In genomic region chr1:36400514-36400824, GRCh38 we compare ENCODE assay signal across 11 cellular contexts. TPM values are rescaled to one million over a fixed set of nuclear protein-coding genes. Genes with fewer than 3 reads are reported as not detected.
A peak's percentile ranks its signal among the peaks of the same experiment; 100 is the strongest.
DNase-seq lines count a peak whose midpoint lies in the region; ATAC-seq, FAIRE-seq and TF ChIP-seq lines count a peak whose summit lies in the region.
"Had no signal": no experiment of that assay in that cellular context is flagged by ENCODE, and none has a peak within 500 bp of the region (broad histone marks: within the 10 kb centered on the region; RNA-seq: fewer than 3 reads in every experiment).

No MANE protein-coding gene starts in this region.

- CTCF ChIA-PET in HepG2 (lab: Yijun Ruan, JAX; ENCODE audit: low intra/inter-chr PET ratio, low total read pairs): no interaction called here

- H3K36me3 ChIP-seq in HepG2 (replicated peaks in 1 of 2; ENCODE audit: control insufficient read depth in 1 of 2, insufficient read depth in 2 of 2, low read length in 2 of 2) (no peaks in the 10 kb centered on the region), right lobe of liver (no peaks in the 10 kb centered on the region)
- H3K36me3 ChIP-seq: uterus had no signal

- in situ Hi-C loops in HepG2 (cut with HindIII; ENCODE audit: extremely low pct_ligation_motif_present, low pct_unique_long_range_greater_than_20kb): no loop called here

- BruUV-seq in HepG2 (replicated peaks; lab: Mats Ljungman, UMichigan): no TSS peak

- 0% methylated on average over 2 of the region's 10 CpGs for WGBS in HepG2 (ENCODE audit: low lambda C conversion rate)
- WGBS in right lobe of liver (ENCODE audit: insufficient coverage, low coverage, low lambda C conversion rate, missing lambda C conversion rate): no CpG with 5 or more reads among the region's 10 CpGs

- POLR2A ChIA-PET in HepG2 (lab: Yijun Ruan, JAX): interaction anchor here (0.7 to 8.5 kb wide), 34 partner anchors 9 to 1408 kb away, joined by 3 to 391 read pairs (median 5); partner anchors contain the start of genes AGO3, CSF3R, EVA1B and MRPS15

- H3K9me3 Mint-ChIP-seq in central memory CD8-positive, alpha-beta T cell: no peaks in the 10 kb centered on the region
- no peaks in the 10 kb centered on the region for H3K9me3 Mint-ChIP-seq in natural killer cell

- peak overlapping the region; percentile 91 for H3K4me2 ChIP-seq in HepG2 (ENCODE audit: low read depth, low read length)

- peaks cover 11% of the 10 kb centered on the region for H3K36me3 Mint-ChIP-seq in central memory CD8-positive, alpha-beta T cell (ENCODE audit: insufficient read depth)
- H3K36me3 Mint-ChIP-seq in natural killer cell: no peaks in the 10 kb centered on the region
- H3K36me3 Mint-ChIP-seq: naive B cell had no signal

- TF ChIP-seq EP300 in HepG2 (IDR thresholded peaks at IDR 0.05; ENCODE audit: low read depth in 2 of 2, low read length in 2 of 2): no peak
- no peak for TF ChIP-seq EP300 in HepG2 (CRISPR knock-in tag; IDR thresholded peaks at IDR 0.05; ENCODE audit: borderline replicate concordance)

- intact Hi-C loops in HepG2 (cut with micrococcal nuclease; ENCODE audit: unreplicated experiment) (no loop called here), right lobe of liver (cut with DNase I) (no loop called here), natural killer cell (cut with micrococcal nuclease) (loop anchor here (5.0 kb wide), 2 partner anchors 33 to 253 kb away; partner anchors contain the start of gene TRAPPC3)

- H3K4me1 ChIP-seq in HepG2 (ENCODE audit: insufficient read depth, low read length): peaks cover 41% of the 10 kb centered on the region
- H3K4me1 ChIP-seq in right lobe of liver: peaks cover 0 to 11% (median 0%) of the 10 kb centered on the region in 4 donors

- H3K4me1 Mint-ChIP-seq in central memory CD8-positive, alpha-beta T cell: peaks cover 26% of the 10 kb centered on the region
- peaks cover 47 to 50% of the 10 kb centered on the region in 2 donors for H3K4me1 Mint-ChIP-seq in natural killer cell

- FAIRE-seq in HepG2 (lab: Jason Lieb, UNC): no peak
- FAIRE-seq: bronchial epithelial cell had no signal

- TF ChIP-seq RAD21 in HepG2 (CRISPR knock-in tag; IDR thresholded peaks at IDR 0.05): no peak

- ATAC-seq in HepG2 (peak; percentile 25), right lobe of liver (no peak), natural killer cell (peak; percentile 15 to 36 (median 18)), HG02798 (IDR thresholded peaks at IDR 0.05; ENCODE audit: poor library complexity, unreplicated experiment) (no peak), GM21526 (IDR thresholded peaks at IDR 0.05; ENCODE audit: low FRiP score, unreplicated experiment) (no peak)
- ATAC-seq in central memory CD8-positive, alpha-beta T cell (replicated peaks; ENCODE audit: extremely low read depth, poor library complexity, severe bottlenecking): no peak

- H3K4me3 ChIP-seq in HepG2 (replicated peaks in 1 of 3; ENCODE audit: insufficient read depth in 1 of 3, low read depth in 2 of 3, low read length in 3 of 3): peak overlapping the region; percentile 72 to 89 (median 77); a peak in 5 of 6 replicates
- no peak overlapping the region for H3K4me3 ChIP-seq in right lobe of liver

- H3K27me3 ChIP-seq in HepG2 (ENCODE audit: control insufficient read depth in 1 of 2, insufficient read depth in 2 of 2, low read length in 2 of 2) (no peaks in the 10 kb centered on the region; a peak in 1 of 5 replicates), right lobe of liver (no peaks in the 10 kb centered on the region)
- H3K27me3 ChIP-seq: uterus had no signal

- no peak overlapping the region for H2AFZ ChIP-seq in HepG2 (ENCODE audit: low read length)

- H3K9me3 ChIP-seq in HepG2 (ENCODE audit: low read length) (no peaks in the 10 kb centered on the region), right lobe of liver (no peaks in the 10 kb centered on the region)
- H3K9me3 ChIP-seq: uterus had no signal

- H3K4me3 Mint-ChIP-seq in central memory CD8-positive, alpha-beta T cell: no peak overlapping the region
- peak overlapping the region; percentile 94 for H3K4me3 Mint-ChIP-seq in natural killer cell

- H4K20me1 ChIP-seq in HepG2 (ENCODE audit: insufficient read depth, low read length): no peaks in the 10 kb centered on the region

- DNase-seq in HepG2 (ENCODE audit: low spot score): no peak
- DNase-seq in right lobe of liver: no peak
- DNase-seq in central memory CD8-positive, alpha-beta T cell (ENCODE audit: low spot score in 2 of 2): no peak
- DNase-seq in natural killer cell: no peak
- DNase-seq in putamen (ENCODE audit: low spot score): no peak
- no peak for DNase-seq in NCI-H2081 treated with DMSO at 0.1 percent for 48 hours (lab: John Stamatoyannopoulos, UW)
- DNase-seq: naive B cell had no signal

- H3K27me3 Mint-ChIP-seq in central memory CD8-positive, alpha-beta T cell: no peaks in the 10 kb centered on the region
- no peaks in the 10 kb centered on the region for H3K27me3 Mint-ChIP-seq in natural killer cell (ENCODE audit: low read depth in 2 of 2)
- H3K27me3 Mint-ChIP-seq: naive B cell had no signal

- H3K27ac Mint-ChIP-seq in central memory CD8-positive, alpha-beta T cell (ENCODE audit: low read depth): peak overlapping the region; percentile 76
- H3K27ac Mint-ChIP-seq in natural killer cell: peak overlapping the region; percentile 97 to 99

- peak overlapping the region; percentile 87 for H3K27ac ChIP-seq in HepG2 (ENCODE audit: extremely low read length, insufficient read depth, low read length)
- H3K27ac ChIP-seq in right lobe of liver: peak overlapping the region in 1 of 3 donors; percentile 54

- H3K79me2 ChIP-seq in HepG2 (ENCODE audit: insufficient read depth, low read length): peaks cover 15% of the 10 kb centered on the region

- peak overlapping the region; percentile 85 for H3K9ac ChIP-seq in HepG2 (ENCODE audit: insufficient read depth, low read depth, low read length)

- TF ChIP-seq CTCF in HepG2 (CRISPR knock-in tag; IDR thresholded peaks at IDR 0.05): no peak
- TF ChIP-seq CTCF in right lobe of liver (IDR thresholded peaks at IDR 0.05): no peak
- no peak for TF ChIP-seq CTCF in natural killer cell (IDR thresholded peaks at IDR 0.05)

- TF ChIP-seq POLR2A in HepG2 (IDR thresholded peaks at IDR 0.05; ENCODE audit: insufficient read depth in 1 of 2, low read depth in 2 of 2, low read length in 2 of 2): no peak
- no peak for TF ChIP-seq POLR2A in right lobe of liver (IDR thresholded peaks at IDR 0.05)

RNA-seq across cellular contexts. Expression of gene LSM10, which starts 2.8 kb away (rescaled TPM):
- 14.0 and 17.0 TPM in 2 replicates for total RNA-seq in HepG2 (2016; rRNA removed; fragmentation: Illumina TruSeq; extraction: Trizol)
- 56.5 and 60.8 TPM in 2 replicates for total RNA-seq in HepG2 (2016; cell fraction: cytosol; rRNA removed; fragmentation: Illumina TruSeq; extraction: Trizol; ENCODE audit: low read depth)
- total RNA-seq in HepG2 (2016; cell fraction: insoluble cytoplasmic fraction; rRNA removed; fragmentation: Illumina TruSeq; extraction: Trizol): 14.8 TPM in 2 replicates
- total RNA-seq in HepG2 (2016; cell fraction: membrane; rRNA removed; fragmentation: Illumina TruSeq; extraction: Trizol): 50.9 and 52.1 TPM in 2 replicates
- 6.1 and 9.2 TPM in 2 replicates for total RNA-seq in HepG2 (2016; cell fraction: nucleus; rRNA removed; fragmentation: Illumina TruSeq; extraction: Trizol)
- 52.0 and 61.6 TPM in 2 replicates for polyA plus RNA-seq in HepG2 (2011; rRNA removed)
- polyA plus RNA-seq in HepG2 (2011; cell fraction: cytosol; rRNA removed): 52.4 and 63.1 TPM in 2 replicates
- 18.3 and 21.3 TPM in 2 replicates for polyA plus RNA-seq in HepG2 (2011; cell fraction: nucleus; rRNA removed)
- 22.5 and 35.0 TPM in 2 replicates for polyA plus RNA-seq in HepG2 (2012)
- 247 and 272 TPM in 2 replicates for polyA plus RNA-seq in HepG2 (2016; cell fraction: cytosol; fragmentation: Illumina TruSeq; extraction: Trizol; ENCODE audit: low read depth)
- 57.9 and 60.5 TPM in 2 replicates for polyA plus RNA-seq in HepG2 (2016; cell fraction: insoluble cytoplasmic fraction; fragmentation: Illumina TruSeq; extraction: Trizol; ENCODE audit: low read depth)
- polyA plus RNA-seq in HepG2 (2016; cell fraction: membrane; fragmentation: Illumina TruSeq; extraction: Trizol; ENCODE audit: low read depth): 158 and 176 TPM in 2 replicates
- 38.1 and 40.1 TPM in 2 replicates for polyA plus RNA-seq in HepG2 (2016; cell fraction: nucleus; fragmentation: Illumina TruSeq; extraction: Trizol; ENCODE audit: insufficient read depth, low read depth)
- 38.9 and 99.2 TPM in 2 replicates for polyA minus RNA-seq in HepG2 (2011; rRNA and poly(A)+ RNA removed; ENCODE audit: low replicate concordance)
- polyA minus RNA-seq in HepG2 (2011; cell fraction: cytosol; rRNA and poly(A)+ RNA removed): 11.0 and 14.3 TPM in 2 replicates
- 9.0 and 11.3 TPM in 2 replicates for polyA minus RNA-seq in HepG2 (2011; cell fraction: nucleus; rRNA and poly(A)+ RNA removed)
- total RNA-seq in right lobe of liver: 10 to 100 TPM; 15.2 to 42.0 (median 22.3) TPM
- 10 to 100 TPM; 25.2 to 30.4 (median 26.6) TPM for total RNA-seq in natural killer cell

RNA-seq across cellular contexts. Expression of gene STK40, which starts 14.7 kb away (rescaled TPM):
- 33.8 and 40.1 TPM in 2 replicates for total RNA-seq in HepG2 (2016; rRNA removed; fragmentation: Illumina TruSeq; extraction: Trizol)
- 24.9 and 25.5 TPM in 2 replicates for total RNA-seq in HepG2 (2016; cell fraction: cytosol; rRNA removed; fragmentation: Illumina TruSeq; extraction: Trizol; ENCODE audit: low read depth)
- total RNA-seq in HepG2 (2016; cell fraction: insoluble cytoplasmic fraction; rRNA removed; fragmentation: Illumina TruSeq; extraction: Trizol): 32.8 and 34.8 TPM in 2 replicates
- 68.1 and 69.3 TPM in 2 replicates for total RNA-seq in HepG2 (2016; cell fraction: membrane; rRNA removed; fragmentation: Illumina TruSeq; extraction: Trizol)
- total RNA-seq in HepG2 (2016; cell fraction: nucleus; rRNA removed; fragmentation: Illumina TruSeq; extraction: Trizol): 19.0 and 20.3 TPM in 2 replicates
- polyA plus RNA-seq in HepG2 (2011; rRNA removed): 35.1 and 49.2 TPM in 2 replicates
- polyA plus RNA-seq in HepG2 (2011; cell fraction: cytosol; rRNA removed): 30.7 and 33.6 TPM in 2 replicates
- polyA plus RNA-seq in HepG2 (2011; cell fraction: nucleus; rRNA removed): 35.7 and 39.3 TPM in 2 replicates
- 32.0 and 37.7 TPM in 2 replicates for polyA plus RNA-seq in HepG2 (2012)
- polyA plus RNA-seq in HepG2 (2016; cell fraction: cytosol; fragmentation: Illumina TruSeq; extraction: Trizol; ENCODE audit: low read depth): 28.6 and 31.6 TPM in 2 replicates
- polyA plus RNA-seq in HepG2 (2016; cell fraction: insoluble cytoplasmic fraction; fragmentation: Illumina TruSeq; extraction: Trizol; ENCODE audit: low read depth): 42.6 and 52.9 TPM in 2 replicates
- polyA plus RNA-seq in HepG2 (2016; cell fraction: membrane; fragmentation: Illumina TruSeq; extraction: Trizol; ENCODE audit: low read depth): 71.6 and 77.6 TPM in 2 replicates
- polyA plus RNA-seq in HepG2 (2016; cell fraction: nucleus; fragmentation: Illumina TruSeq; extraction: Trizol; ENCODE audit: insufficient read depth, low read depth): 39.8 and 45.0 TPM in 2 replicates
- polyA minus RNA-seq in HepG2 (2011; rRNA and poly(A)+ RNA removed; ENCODE audit: low replicate concordance): 14.8 and 47.6 TPM in 2 replicates
- polyA minus RNA-seq in HepG2 (2011; cell fraction: cytosol; rRNA and poly(A)+ RNA removed): 15.3 and 21.4 TPM in 2 replicates
- 8.6 and 8.8 TPM in 2 replicates for polyA minus RNA-seq in HepG2 (2011; cell fraction: nucleus; rRNA and poly(A)+ RNA removed)
- total RNA-seq in right lobe of liver: 10 to 100 TPM; 22.7 to 45.5 (median 29.0) TPM
- total RNA-seq in natural killer cell: 10 to 100 TPM; 55.9 to 65.3 (median 59.8) TPM

RNA-seq across cellular contexts. Expression of gene OSCP1, which starts 49.8 kb away (rescaled TPM):
- total RNA-seq in HepG2 (2016; rRNA removed; fragmentation: Illumina TruSeq; extraction: Trizol) (0.60 and 0.86 TPM in 2 replicates), right lobe of liver (1 to 10 TPM in 5 of 6 experiments, under 1 TPM in 1; 0.40 to 4.9 (median 1.7) TPM), natural killer cell (1 to 10 TPM in 1 of 3 donors, not detected in 2; 2.3 TPM)
- total RNA-seq in HepG2 (2016; cell fraction: cytosol; rRNA removed; fragmentation: Illumina TruSeq; extraction: Trizol; ENCODE audit: low read depth): 0.71 and 1.1 TPM in 2 replicates
- total RNA-seq in HepG2 (2016; cell fraction: insoluble cytoplasmic fraction; rRNA removed; fragmentation: Illumina TruSeq; extraction: Trizol): 1.0 and 1.6 TPM in 2 replicates
- total RNA-seq in HepG2 (2016; cell fraction: membrane; rRNA removed; fragmentation: Illumina TruSeq; extraction: Trizol): 0.72 and 1.4 TPM in 2 replicates
- total RNA-seq in HepG2 (2016; cell fraction: nucleus; rRNA removed; fragmentation: Illumina TruSeq; extraction: Trizol): 0.34 and 1.4 TPM in 2 replicates
- 0.84 and 0.85 TPM in 2 replicates for polyA plus RNA-seq in HepG2 (2011; rRNA removed)
- polyA plus RNA-seq in HepG2 (2011; cell fraction: cytosol; rRNA removed): 0.46 and 0.48 TPM in 2 replicates
- 0.23 and 0.93 TPM in 2 replicates for polyA plus RNA-seq in HepG2 (2011; cell fraction: nucleus; rRNA removed)
- 1.3 TPM in 2 replicates for polyA plus RNA-seq in HepG2 (2012)
- 0.35 and 0.55 TPM in 2 replicates for polyA plus RNA-seq in HepG2 (2016; cell fraction: cytosol; fragmentation: Illumina TruSeq; extraction: Trizol; ENCODE audit: low read depth)
- 0.72 and 0.93 TPM in 2 replicates for polyA plus RNA-seq in HepG2 (2016; cell fraction: insoluble cytoplasmic fraction; fragmentation: Illumina TruSeq; extraction: Trizol; ENCODE audit: low read depth)
- polyA plus RNA-seq in HepG2 (2016; cell fraction: membrane; fragmentation: Illumina TruSeq; extraction: Trizol; ENCODE audit: low read depth): 0.69 and 1.2 TPM in 2 replicates
- 1.1 and 1.4 TPM in 2 replicates for polyA plus RNA-seq in HepG2 (2016; cell fraction: nucleus; fragmentation: Illumina TruSeq; extraction: Trizol; ENCODE audit: insufficient read depth, low read depth)
- 0.56 and 3.7 TPM in 2 replicates for polyA minus RNA-seq in HepG2 (2011; rRNA and poly(A)+ RNA removed; ENCODE audit: low replicate concordance)
- polyA minus RNA-seq in HepG2 (2011; cell fraction: cytosol; rRNA and poly(A)+ RNA removed): 0.62 TPM in 1 of 2 replicates, not detected in the other
- polyA minus RNA-seq in HepG2 (2011; cell fraction: nucleus; rRNA and poly(A)+ RNA removed): 1.4 and 2.0 TPM in 2 replicates

Comparison
In these comparisons a context has a peak if more than half of its experiments do, and no peak if none do; other contexts are left out.
1. ATAC-seq: peak in HepG2 (single experiment) and natural killer cell (3 of 3); none in right lobe of liver (0 of 4), central memory CD8-positive, alpha-beta T cell (single experiment), HG02798 (single experiment) and GM21526 (single experiment).
2. H3K4me3 ChIP-seq: peak in HepG2 (3 of 3); none in right lobe of liver (0 of 3).